In the genomic region with DNA sequence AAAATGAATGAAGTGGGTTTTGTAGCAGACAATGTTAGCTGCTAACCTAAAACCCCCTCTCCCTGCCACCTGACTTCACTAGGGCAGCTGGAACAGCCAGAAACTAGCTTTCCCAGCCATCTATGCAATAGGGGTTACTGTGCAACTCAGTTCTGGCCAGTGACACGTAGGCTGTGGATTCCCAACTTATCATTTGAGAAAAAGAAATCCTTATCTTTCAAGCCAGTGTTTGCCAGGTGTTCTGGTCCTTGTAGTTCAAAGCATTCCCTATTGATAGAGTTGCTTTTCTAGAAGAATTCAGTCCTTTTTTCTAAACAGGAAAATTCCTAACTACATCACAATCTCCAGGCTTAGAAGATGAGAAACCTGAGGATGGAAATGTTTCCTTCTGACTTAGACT, we compare ENCODE assay signal across 27 cellular contexts.
"Had no signal": no experiment of that assay in that cellular context is flagged by ENCODE, and none has a peak within 500 bp of the region (broad histone marks: within the 10 kb centered on the region; RNA-seq: fewer than 3 reads in every experiment).

No MANE protein-coding gene starts in this region.

- DNase-seq: stimulated activated CD4-positive, alpha-beta T cell treated with anti-CD3 and anti-CD28 coated beads, Interleukin-2, amount 100 ng/mL, for 48 hours; stimulated activated CD4-positive, alpha-beta T cell treated with anti-CD3 and anti-CD28 coated beads, Interleukin-4, amount 100 ng/mL, for 1 hour; stimulated activated CD4-positive, alpha-beta T cell treated with anti-CD3 and anti-CD28 coated beads, Interleukin-4, amount 100 ng/mL, for 24 hours; stimulated activated CD4-positive, alpha-beta T cell treated with anti-CD3 and anti-CD28 coated beads, Interleukin-4, amount 100 ng/mL, for 4 hours; stimulated activated CD8-positive, alpha-beta memory T cell treated with anti-CD3 and anti-CD28 coated beads, Interleukin-4, amount 100 ng/mL, for 48 hours; stimulated activated naive B cell treated with anti-CD40 and anti-IgM and Interleukin-4, amounts not matched to agents 10 μg/mL and 1 μg/mL and 100 μg/mL, for 72 hours; stimulated activated naive CD4-positive, alpha-beta T cell; stimulated activated naive CD4-positive, alpha-beta T cell treated with Interleukin-2 at 50 U/mL for 16 hours; stimulated activated naive CD8-positive, alpha-beta T cell treated with anti-CD3 and anti-CD28 coated beads, Interleukin-15, amount 100 ng/mL, for 72 hours; stimulated activated naive CD8-positive, alpha-beta T cell treated with anti-CD3 and anti-CD28 coated beads, Interleukin-15, Interleukin-2, amounts not matched to agents 100 U/mL and 50 U/mL, for 24 hours; stomach; substantia nigra; testis; thyroid gland; tibial artery; transverse colon; upper lobe of left lung; upper lobe of right lung; uterus had no signal

- H3K4me3 Mint-ChIP-seq: stimulated activated effector memory CD8-positive, alpha-beta T cell treated with anti-CD3 and anti-CD28 coated beads, Interleukin-12 subunit alpha, Interleukin-12 subunit beta, amount 100 ng/mL, for 72 hours; stimulated activated memory B cell treated with anti-CD40 and anti-IgM and Interleukin-4, amounts not matched to agents 10 μg/mL and 1 μg/mL and 100 μg/mL, for 72 hours; stimulated activated naive B cell treated with anti-CD40 and anti-IgM and Interleukin-4, amounts not matched to agents 10 μg/mL and 1 μg/mL and 100 μg/mL, for 72 hours; stimulated activated naive CD8-positive, alpha-beta T cell treated with anti-CD3 and anti-CD28 coated beads, Interleukin-15, amount 100 ng/mL, for 72 hours; stimulated activated naive CD8-positive, alpha-beta T cell treated with anti-CD3 and anti-CD28 coated beads, Interleukin-15, Interleukin-2, amounts not matched to agents 100 ng/mL and 50 ng/mL, for 24 hours; type B pancreatic cell had no signal

- H3K9me3 ChIP-seq: stomach, suprapubic skin, testis, thoracic aorta, thyroid gland, tibial artery, tibial nerve, transverse colon, upper lobe of left lung, upper lobe of right lung, uterus, vagina had no signal

- H3K4me1 Mint-ChIP-seq: stimulated activated effector memory CD8-positive, alpha-beta T cell treated with anti-CD3 and anti-CD28 coated beads, Interleukin-12 subunit alpha, Interleukin-12 subunit beta, amount 100 ng/mL, for 72 hours; stimulated activated memory B cell treated with anti-CD40 and anti-IgM and Interleukin-4, amounts not matched to agents 10 μg/mL and 1 μg/mL and 100 μg/mL, for 72 hours; stimulated activated naive B cell treated with anti-CD40 and anti-IgM and Interleukin-4, amounts not matched to agents 10 μg/mL and 1 μg/mL and 100 μg/mL, for 72 hours; stimulated activated naive CD8-positive, alpha-beta T cell treated with anti-CD3 and anti-CD28 coated beads, Interleukin-15, amount 100 ng/mL, for 72 hours had no signal

- H3K27ac Mint-ChIP-seq: stimulated activated effector memory CD8-positive, alpha-beta T cell treated with anti-CD3 and anti-CD28 coated beads, Interleukin-12 subunit alpha, Interleukin-12 subunit beta, amount 100 ng/mL, for 72 hours; stimulated activated memory B cell treated with anti-CD40 and anti-IgM and Interleukin-4, amounts not matched to agents 10 μg/mL and 1 μg/mL and 100 μg/mL, for 72 hours; stimulated activated naive B cell treated with anti-CD40 and anti-IgM and Interleukin-4, amounts not matched to agents 10 μg/mL and 1 μg/mL and 100 μg/mL, for 72 hours; stimulated activated naive CD8-positive, alpha-beta T cell treated with anti-CD3 and anti-CD28 coated beads, Interleukin-15, amount 100 ng/mL, for 72 hours; stimulated activated naive CD8-positive, alpha-beta T cell treated with anti-CD3 and anti-CD28 coated beads, Interleukin-15, Interleukin-2, amounts not matched to agents 100 ng/mL and 50 ng/mL, for 24 hours; type B pancreatic cell had no signal

- H3K4me3 ChIP-seq: stomach, suprapubic skin, testis, thoracic aorta, thyroid gland, tibial artery, tibial nerve, transverse colon, upper lobe of left lung, upper lobe of right lung, uterus, vagina had no signal

- H3K4me1 ChIP-seq: stomach, suprapubic skin, testis, thyroid gland, tibial artery, tibial nerve, transverse colon, upper lobe of left lung, upper lobe of right lung, uterus, vagina had no signal

- H3K27me3 Mint-ChIP-seq: stimulated activated memory B cell treated with anti-CD40 and anti-IgM and Interleukin-4, amounts not matched to agents 10 μg/mL and 1 μg/mL and 100 μg/mL, for 72 hours; stimulated activated naive B cell treated with anti-CD40 and anti-IgM and Interleukin-4, amounts not matched to agents 10 μg/mL and 1 μg/mL and 100 μg/mL, for 72 hours; stimulated activated naive CD8-positive, alpha-beta T cell treated with anti-CD3 and anti-CD28 coated beads, Interleukin-15, amount 100 ng/mL, for 72 hours; stimulated activated naive CD8-positive, alpha-beta T cell treated with anti-CD3 and anti-CD28 coated beads, Interleukin-15, Interleukin-2, amounts not matched to agents 100 ng/mL and 50 ng/mL, for 24 hours; type B pancreatic cell had no signal

- H3K36me3 Mint-ChIP-seq: stimulated activated effector memory CD8-positive, alpha-beta T cell treated with anti-CD3 and anti-CD28 coated beads, Interleukin-12 subunit alpha, Interleukin-12 subunit beta, amount 100 ng/mL, for 72 hours; stimulated activated memory B cell treated with anti-CD40 and anti-IgM and Interleukin-4, amounts not matched to agents 10 μg/mL and 1 μg/mL and 100 μg/mL, for 72 hours; stimulated activated naive B cell treated with anti-CD40 and anti-IgM and Interleukin-4, amounts not matched to agents 10 μg/mL and 1 μg/mL and 100 μg/mL, for 72 hours had no signal

- H3K36me3 ChIP-seq: stomach, suprapubic skin, thoracic aorta, thyroid gland, tibial artery, tibial nerve, transverse colon, upper lobe of left lung, upper lobe of right lung, uterus, vagina had no signal

- ATAC-seq: stimulated activated effector memory CD8-positive, alpha-beta T cell treated with anti-CD3 and anti-CD28 coated beads, Interleukin-12 subunit alpha, Interleukin-12 subunit beta, amount 100 ng/mL, for 72 hours; stimulated activated memory B cell treated with anti-CD40 and anti-IgM and Interleukin-4, amounts not matched to agents 10 μg/mL and 1 μg/mL and 100 μg/mL, for 72 hours; stimulated activated naive B cell treated with anti-CD40 and anti-IgM and Interleukin-4, amounts not matched to agents 10 μg/mL and 1 μg/mL and 100 μg/mL, for 72 hours; stimulated activated naive CD8-positive, alpha-beta T cell treated with anti-CD3 and anti-CD28 coated beads, Interleukin-15, amount 100 ng/mL, for 72 hours; stimulated activated naive CD8-positive, alpha-beta T cell treated with anti-CD3 and anti-CD28 coated beads, Interleukin-15, Interleukin-2, amounts not matched to agents 100 U/mL and 50 U/mL, for 24 hours; upper lobe of right lung had no signal

- H3K27me3 ChIP-seq: stomach, suprapubic skin, testis, thyroid gland, tibial artery, tibial nerve, transverse colon, upper lobe of left lung, upper lobe of right lung, uterus, vagina had no signal

- H3K9me3 Mint-ChIP-seq: stimulated activated effector memory CD8-positive, alpha-beta T cell treated with anti-CD3 and anti-CD28 coated beads, Interleukin-12 subunit alpha, Interleukin-12 subunit beta, amount 100 ng/mL, for 72 hours; stimulated activated naive CD8-positive, alpha-beta T cell treated with anti-CD3 and anti-CD28 coated beads, Interleukin-15, amount 100 ng/mL, for 72 hours had no signal

- H3K27ac ChIP-seq: stomach, suprapubic skin, testis, thoracic aorta, thyroid gland, tibial artery, tibial nerve, transverse colon, upper lobe of left lung, upper lobe of right lung, uterus, vagina had no signal
